In the genomic region with DNA sequence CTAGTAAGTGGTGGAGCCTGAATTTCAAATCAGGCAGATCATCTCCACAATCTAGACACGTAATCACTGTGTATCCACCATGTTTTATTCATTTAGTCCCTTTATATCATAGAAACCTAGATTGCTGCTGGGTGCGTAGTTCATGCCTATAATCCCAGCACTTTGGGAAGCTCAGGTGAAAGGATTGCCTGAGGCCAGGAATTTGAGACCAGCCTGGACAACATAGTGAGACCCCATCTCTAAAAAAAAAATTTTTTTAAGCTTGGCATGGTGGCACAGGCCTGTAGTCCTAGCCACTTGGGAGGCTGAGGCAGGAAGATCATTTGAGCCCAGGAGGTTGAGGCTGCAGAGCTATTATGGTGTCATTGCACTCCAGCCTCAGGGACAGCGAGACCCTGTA, we compare ENCODE assay signal across 24 cellular contexts.
"Had no signal": no experiment of that assay in that cellular context is flagged by ENCODE, and none has a peak within 500 bp of the region (broad histone marks: within the 10 kb centered on the region; RNA-seq: fewer than 3 reads in every experiment).

No MANE protein-coding gene starts in this region.

- H3K79me2 ChIP-seq: parathyroid adenoma had no signal

- H3K27me3 ChIP-seq: neural progenitor cell, ovary, stomach, thyroid gland, tibial nerve, upper lobe of left lung, vagina had no signal

- H3K4me2 ChIP-seq: neural progenitor cell had no signal

- H3K4me3 ChIP-seq: neural progenitor cell, ovary, psoas muscle, stomach, thoracic aorta, thyroid gland, tibial nerve, upper lobe of left lung, vagina had no signal

- H3K27ac ChIP-seq: neural progenitor cell, ovary, parathyroid adenoma, psoas muscle, stomach, thoracic aorta, thyroid gland, tibial nerve, upper lobe of left lung, vagina had no signal

- H3K9me3 ChIP-seq: ovary, psoas muscle, stomach, thoracic aorta, thyroid gland, tibial nerve, upper lobe of left lung, vagina had no signal

- ATAC-seq: naive thymus-derived CD8-positive, alpha-beta T cell; psoas muscle; right cardiac atrium; sciatic nerve; stimulated activated effector memory CD8-positive, alpha-beta T cell treated with anti-CD3 and anti-CD28 coated beads, Interleukin-12 subunit alpha, Interleukin-12 subunit beta, amount 100 ng/mL, for 72 hours; stimulated activated naive B cell treated with anti-CD40 and anti-IgM and Interleukin-4, amounts not matched to agents 10 μg/mL and 1 μg/mL and 100 μg/mL, for 72 hours had no signal

- H3K4me1 ChIP-seq: neural progenitor cell, parathyroid adenoma, psoas muscle, stomach, thyroid gland, tibial nerve, upper lobe of left lung, vagina had no signal

- H3K36me3 ChIP-seq: neural progenitor cell, ovary had no signal

- DNase-seq: naive B cell; naive thymus-derived CD8-positive, alpha-beta T cell; occipital lobe; ovary; psoas muscle; right cardiac atrium; small intestine; stimulated activated CD4-positive, alpha-beta T cell treated with anti-CD3 and anti-CD28 coated beads, Interleukin-15, amount 100 ng/mL, for 24 hours; stimulated activated CD4-positive, alpha-beta T cell treated with anti-CD3 and anti-CD28 coated beads, Interleukin-2, amount 100 ng/mL, for 24 hours; stimulated activated CD4-positive, alpha-beta T cell treated with anti-CD3 and anti-CD28 coated beads, Interleukin-2, amount 100 ng/mL, for 48 hours; stimulated activated CD4-positive, alpha-beta T cell treated with anti-CD3 and anti-CD28 coated beads, Interleukin-4, amount 100 ng/mL, for 24 hours; stimulated activated naive B cell treated with anti-CD40 and anti-IgM and Interleukin-4, amounts not matched to agents 10 μg/mL and 1 μg/mL and 100 μg/mL, for 72 hours; stimulated activated naive CD4-positive, alpha-beta T cell treated with Interleukin-2 at 50 U/mL for 16 hours; stomach; thyroid gland; upper lobe of left lung had no signal

- H2AFZ ChIP-seq: neural progenitor cell, parathyroid adenoma had no signal

- H3K9ac ChIP-seq: neural progenitor cell, parathyroid adenoma had no signal

- FAIRE-seq: small intestine, urothelium cell line had no signal
